ENCODE assay signal across 15 cellular contexts in genomic region chr4:108988514-108989195, GRCh38.
DNase-seq lines count a peak whose midpoint lies in the region; ATAC-seq, FAIRE-seq and TF ChIP-seq lines count a peak whose summit lies in the region.
"Had no signal": no experiment of that assay in that cellular context is flagged by ENCODE, and none has a peak within 500 bp of the region (broad histone marks: within the 10 kb centered on the region; RNA-seq: fewer than 3 reads in every experiment).

No MANE protein-coding gene starts in this region.

- peak; percentile 41 for FAIRE-seq in astrocyte (lab: Jason Lieb, UNC)
- FAIRE-seq: TTC549 had no signal

- H3K79me2 ChIP-seq in astrocyte (ENCODE audit: insufficient read depth, low read length), result no peaks in the 10 kb centered on the region

- H3K27me3 ChIP-seq in astrocyte (ENCODE audit: insufficient read depth, low read length), result no peaks in the 10 kb centered on the region
- H3K27me3 ChIP-seq: heart left ventricle, upper lobe of left lung had no signal

- H3K9me3 Mint-ChIP-seq in astrocyte (ENCODE audit: unreplicated experiment), result peaks cover 2% of the 10 kb centered on the region

- no peak overlapping the region for H2AFZ ChIP-seq in astrocyte (ENCODE audit: low read depth, low read length)

- no peak overlapping the region for H3K4me2 ChIP-seq in astrocyte (ENCODE audit: low read length)

- H3K4me1 Mint-ChIP-seq in astrocyte (ENCODE audit: low read depth, unreplicated experiment), result peaks cover 13% of the 10 kb centered on the region
- H3K4me1 Mint-ChIP-seq: activated naive CD4-positive, alpha-beta T cell treated with anti-CD3 and anti-CD28 coated beads, Interleukin-2, amount 10 ng/mL, durations not matched to agents 7 days and 5 days had no signal

- H3K27ac ChIP-seq in astrocyte (ENCODE audit: low read depth, low read length), result no peak overlapping the region
- H3K27ac ChIP-seq: heart left ventricle, psoas muscle, upper lobe of left lung had no signal

- DNase-seq in AG10803 (ENCODE audit: low read depth) (peak; percentile 56), astrocyte (ENCODE audit: low read depth) (peak; percentile 10), COR-L47 (lab: John Stamatoyannopoulos, UW) (no peak), NCI-H446 (lab: John Stamatoyannopoulos, UW) (no peak), GF-D8 (lab: John Stamatoyannopoulos, UW) (no peak)
- DNase-seq: activated naive CD4-positive, alpha-beta T cell treated with anti-CD3 and anti-CD28 coated beads, Interleukin-2, amount 10 ng/mL, durations not matched to agents 7 days and 5 days; heart left ventricle; NCI-H2107; psoas muscle; upper lobe of left lung had no signal

- no peaks in the 10 kb centered on the region for H4K20me1 ChIP-seq in astrocyte (ENCODE audit: insufficient read depth, low read length)

- H3K4me3 ChIP-seq in AG10803 (ENCODE audit: low read length) (no peak overlapping the region), astrocyte (ENCODE audit: insufficient read depth, low read depth, low read length) (no peak overlapping the region)
- H3K4me3 ChIP-seq: heart left ventricle, psoas muscle, upper lobe of left lung had no signal

- no peaks in the 10 kb centered on the region for H3K36me3 Mint-ChIP-seq in astrocyte (ENCODE audit: low read depth, unreplicated experiment)
- H3K36me3 Mint-ChIP-seq: activated naive CD4-positive, alpha-beta T cell treated with anti-CD3 and anti-CD28 coated beads, Interleukin-2, amount 10 ng/mL, durations not matched to agents 7 days and 5 days had no signal

- TF ChIP-seq CTCF in AG10803 (conservative IDR thresholded peaks at IDR 0.05; ENCODE audit: low read length) (no peak), astrocyte (IDR thresholded peaks at IDR 0.05; ENCODE audit: insufficient read depth, low read depth, low read length) (no peak)

- no peaks in the 10 kb centered on the region for H3K36me3 ChIP-seq in astrocyte (ENCODE audit: insufficient read depth, low read length)
- H3K36me3 ChIP-seq: heart left ventricle, upper lobe of left lung had no signal

- H3K9ac ChIP-seq in astrocyte (ENCODE audit: low read length), result no peak overlapping the region

- no peaks in the 10 kb centered on the region for H3K27me3 Mint-ChIP-seq in astrocyte (ENCODE audit: low read depth, unreplicated experiment)

- ATAC-seq in GM19397 (IDR thresholded peaks at IDR 0.05; ENCODE audit: unreplicated experiment) (peak; percentile 57), HG02981 (IDR thresholded peaks at IDR 0.05; ENCODE audit: unreplicated experiment) (peak; percentile 85), GM21360 (IDR thresholded peaks at IDR 0.05; ENCODE audit: unreplicated experiment) (no peak)
- ATAC-seq: heart left ventricle, left lobe of liver, psoas muscle had no signal

- H3K27ac Mint-ChIP-seq in astrocyte (ENCODE audit: unreplicated experiment), result no peak overlapping the region
- H3K27ac Mint-ChIP-seq: activated naive CD4-positive, alpha-beta T cell treated with anti-CD3 and anti-CD28 coated beads, Interleukin-2, amount 10 ng/mL, durations not matched to agents 7 days and 5 days had no signal

- peaks cover 8% of the 10 kb centered on the region for H3K4me1 ChIP-seq in astrocyte (ENCODE audit: insufficient read depth, low read length)
- H3K4me1 ChIP-seq: heart left ventricle, psoas muscle, upper lobe of left lung had no signal

- H3K4me3 Mint-ChIP-seq in astrocyte (ENCODE audit: unreplicated experiment), result no peak overlapping the region
- H3K4me3 Mint-ChIP-seq: activated naive CD4-positive, alpha-beta T cell treated with anti-CD3 and anti-CD28 coated beads, Interleukin-2, amount 10 ng/mL, durations not matched to agents 7 days and 5 days had no signal

- no peaks in the 10 kb centered on the region for H3K9me3 ChIP-seq in astrocyte (ENCODE audit: insufficient read depth, low read depth, low read length)
- H3K9me3 ChIP-seq: heart left ventricle, psoas muscle, upper lobe of left lung had no signal

Comparison
In these comparisons a context has a peak if more than half of its experiments do, and no peak if none do; other contexts are left out.
1. DNase-seq: peak in AG10803 (single experiment) and astrocyte (single experiment); none in COR-L47 (single experiment), NCI-H446 (0 of 2) and GF-D8 (single experiment).